Comparison of ENCODE assay signal across 8 cellular contexts in the genomic region with DNA sequence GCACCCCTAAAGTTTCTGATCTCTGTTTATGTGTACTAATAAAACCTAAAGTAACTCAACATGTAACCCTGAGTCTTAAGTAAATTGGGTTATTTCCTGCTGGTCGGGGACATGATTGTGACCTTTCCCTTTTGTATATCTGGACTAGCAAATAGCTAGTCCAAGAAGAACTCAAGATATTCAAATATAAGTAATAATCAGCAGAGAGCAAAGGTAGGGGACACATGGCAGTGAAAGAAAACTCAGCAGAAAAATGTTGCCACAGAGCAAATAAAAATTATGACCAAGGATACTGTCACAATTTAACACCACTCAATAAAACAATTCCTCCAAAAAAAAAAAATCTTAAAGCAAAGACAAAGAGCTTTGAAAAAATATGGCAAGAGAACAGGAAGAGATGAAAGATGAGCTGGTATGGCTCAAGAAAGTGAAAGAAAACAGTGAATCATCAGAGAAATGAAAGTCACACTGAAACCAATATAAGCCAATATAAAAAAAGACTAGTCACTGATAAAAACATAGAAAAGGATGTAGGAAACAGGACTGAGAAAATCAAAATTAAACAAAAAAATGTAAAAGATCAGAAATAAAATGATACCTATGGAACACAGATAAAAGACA.
DNase-seq lines count a peak whose midpoint lies in the region; ATAC-seq and TF ChIP-seq lines count a peak whose summit lies in the region.

No MANE protein-coding gene starts in this region.

- no peaks in the 10 kb centered on the region for H3K27me3 ChIP-seq in OCI-LY3 (ENCODE audit: low read depth, low read length)

- peaks cover 49% of the 10 kb centered on the region for H3K4me1 ChIP-seq in OCI-LY3 (ENCODE audit: low read length)

- H4K20me1 ChIP-seq in OCI-LY3 (ENCODE audit: insufficient read depth, low read length), result no peaks in the 10 kb centered on the region

- TF ChIP-seq CTCF in OCI-LY3 (IDR thresholded peaks at IDR 0.05; ENCODE audit: low read depth, low read length), result no peak

- H3K9me3 ChIP-seq in OCI-LY3 (ENCODE audit: insufficient read depth, low read length), result no peaks in the 10 kb centered on the region

- peak; percentile 89 for ATAC-seq in GM18858 (IDR thresholded peaks at IDR 0.05; ENCODE audit: unreplicated experiment)

- peak overlapping the region; percentile 24; the same call in 1 of the 2 replicates for H3K9ac ChIP-seq in OCI-LY3 (ENCODE audit: low read length)

- peak overlapping the region; percentile 61 for H3K4me2 ChIP-seq in OCI-LY3 (ENCODE audit: low read length)

- no peak overlapping the region; the same call in 1 of the 2 replicates for H2AFZ ChIP-seq in OCI-LY3 (ENCODE audit: low read depth, low read length)

- DNase-seq in HCEC 1CT (peak; percentile 68), kidney glomerular epithelial cell (lab: John Stamatoyannopoulos, UW) (peak; percentile 15), NCI-H226 (no peak), activated gamma-delta T cell (lab: John Stamatoyannopoulos, UW) (no peak)
- DNase-seq in stimulated activated naive CD4-positive, alpha-beta T cell treated with Interleukin-2 at 50 U/mL for 16 hours (lab: John Stamatoyannopoulos, UW), result no peak
- DNase-seq in stimulated activated CD4-positive, alpha-beta T cell treated with anti-CD3 and anti-CD28 coated beads, Interleukin-4, amount 100 ng/mL, for 24 hours, result no peak

- no peaks in the 10 kb centered on the region for H3K79me2 ChIP-seq in OCI-LY3 (ENCODE audit: low read length)

- H3K4me3 ChIP-seq in OCI-LY3 (ENCODE audit: low read length), result peak overlapping the region; percentile 27

- H3K27ac ChIP-seq in OCI-LY3 (ENCODE audit: low read length), result peak overlapping the region; percentile 34

- peaks cover 8% of the 10 kb centered on the region for H3K36me3 ChIP-seq in OCI-LY3 (replicated peaks; ENCODE audit: low read depth, low read length)

Comparison
In these comparisons a context has a peak if more than half of its experiments do, and no peak if none do; other contexts are left out.
1. DNase-seq: peak in HCEC 1CT (single experiment) and kidney glomerular epithelial cell (single experiment); none in NCI-H226 (single experiment), activated gamma-delta T cell (single experiment), stimulated activated naive CD4-positive, alpha-beta T cell treated with Interleukin-2 at 50 U/mL for 16 hours (single experiment) and stimulated activated CD4-positive, alpha-beta T cell treated with anti-CD3 and anti-CD28 coated beads, Interleukin-4, amount 100 ng/mL, for 24 hours (single experiment).